ENCODE assay signal across 33 cellular contexts in genomic region chr5:73143716-73144115, GRCh38. TPM values are rescaled to one million over a fixed set of nuclear protein-coding genes. Genes with fewer than 3 reads are reported as not detected.
"Had no signal": no experiment of that assay in that cellular context is flagged by ENCODE, and none has a peak within 500 bp of the region (broad histone marks: within the 10 kb centered on the region; RNA-seq: fewer than 3 reads in every experiment).

No MANE protein-coding gene starts in this region.

- H3K27ac ChIP-seq: left lung, lower lobe of right lung, parathyroid adenoma, right atrium auricular region, right lobe of liver, skin epidermis, stomach, testis, thyroid gland, transverse colon, upper lobe of left lung, vagina had no signal

- DNase-seq: hypothalamus; immature natural killer cell; kidney; left colon; left lung; lower lobe of right lung; mammary epithelial cell; mesendoderm; naive thymus-derived CD8-positive, alpha-beta T cell; nucleus accumbens; right lobe of liver; stimulated activated CD4-positive, alpha-beta T cell treated with anti-CD3 and anti-CD28 coated beads, Interleukin-12 subunit alpha, Interleukin-12 subunit beta, amount 100 ng/mL, for 4 hours; stimulated activated CD4-positive, alpha-beta T cell treated with anti-CD3 and anti-CD28 coated beads, Interleukin-15, amount 100 ng/mL, for 24 hours; stimulated activated CD4-positive, alpha-beta T cell treated with anti-CD3 and anti-CD28 coated beads, Interleukin-2, amount 100 ng/mL, for 24 hours; stimulated activated CD4-positive, alpha-beta T cell treated with anti-CD3 and anti-CD28 coated beads, Interleukin-4, amount 100 ng/mL, for 1 hour; stimulated activated naive B cell treated with anti-CD40 and anti-IgM and Interleukin-4, amounts not matched to agents 10 μg/mL and 1 μg/mL and 100 μg/mL, for 72 hours; stimulated activated naive CD8-positive, alpha-beta T cell treated with anti-CD3 and anti-CD28 coated beads, Interleukin-15, Interleukin-2, amounts not matched to agents 100 U/mL and 50 U/mL, for 24 hours; stomach; testis; thyroid gland; transverse colon; upper lobe of left lung had no signal

- H3K4me1 ChIP-seq: left lung, lower lobe of right lung, parathyroid adenoma, right atrium auricular region, right lobe of liver, stomach, testis, thyroid gland, upper lobe of left lung, vagina had no signal

- H3K27me3 ChIP-seq: right atrium auricular region, right lobe of liver, testis, thyroid gland, transverse colon, upper lobe of left lung, vagina had no signal

- H3K9me3 ChIP-seq: left lung, lower lobe of right lung, right atrium auricular region, right lobe of liver, stomach, testis, thyroid gland, transverse colon, upper lobe of left lung, vagina had no signal

- H3K79me2 ChIP-seq: parathyroid adenoma had no signal

- H3K4me3 ChIP-seq: left lung, lower lobe of right lung, right atrium auricular region, right lobe of liver, skin epidermis, stomach, testis, thyroid gland, transverse colon, upper lobe of left lung, vagina had no signal

- H3K36me3 ChIP-seq: left lung, lower lobe of right lung, right atrium auricular region, right lobe of liver, stomach, thyroid gland, transverse colon, upper lobe of left lung, vagina had no signal

- H3K9ac ChIP-seq: parathyroid adenoma had no signal

- ATAC-seq: left colon; left lung; lower lobe of right lung; naive thymus-derived CD8-positive, alpha-beta T cell; right lobe of liver; stimulated activated naive B cell treated with anti-CD40 and anti-IgM and Interleukin-4, amounts not matched to agents 10 μg/mL and 1 μg/mL and 100 μg/mL, for 72 hours; stimulated activated naive CD8-positive, alpha-beta T cell treated with anti-CD3 and anti-CD28 coated beads, Interleukin-15, Interleukin-2, amounts not matched to agents 100 U/mL and 50 U/mL, for 24 hours had no signal

- H2AFZ ChIP-seq: parathyroid adenoma had no signal

RNA-seq across cellular contexts. Expression of gene TMEM171, which starts 23.3 kb away (rescaled TPM):
- total RNA-seq: lower lobe of right lung; mononuclear cell; naive thymus-derived CD8-positive, alpha-beta T cell; neural crest cell; urinary bladder; vagina had no signal

RNA-seq across cellular contexts. Expression of gene TMEM174, which starts 29.3 kb away (rescaled TPM):
- total RNA-seq: left colon; left lung; liver; lower lobe of right lung; mammary epithelial cell; mesothelial cell of epicardium; mononuclear cell; naive thymus-derived CD8-positive, alpha-beta T cell; neural crest cell; osteocyte; progenitor cell of endocrine pancreas; right atrium auricular region; right lobe of liver; stomach; testis; upper lobe of left lung; urinary bladder; vagina had no signal
- polyA plus RNA-seq: immature natural killer cell; liver; mammary epithelial cell; naive thymus-derived CD8-positive, alpha-beta T cell; stomach; urinary bladder had no signal
